In genomic region chr9:113578877-113579269, GRCh38 we compare ENCODE assay signal across 1 cellular context.
TF ChIP-seq lines count a peak whose summit lies in the region.

No MANE protein-coding gene starts in this region.

TF ChIP-seq in K562, 482 proteins besides CTCF, POLR2A, EP300 and RAD21 (continued from another document and continues in another):
- TF ChIP-seq UBTF (IDR thresholded peaks at IDR 0.05; ENCODE audit: borderline replicate concordance in 1 of 2, low read depth in 2 of 2, low read length in 2 of 2) = 0 out of 4 replicates have a peak, but pooled peaks of 1 of the 2 experiments have one; percentile 24
- TF ChIP-seq MAFK (IDR thresholded peaks at IDR 0.05; ENCODE audit: low read length) = peak; percentile 18; the same call in 1 of the 2 replicates
- peak; percentile 34; the same call in 1 of the 2 replicates for TF ChIP-seq ARID1B (IDR thresholded peaks at IDR 0.05)
- no peak for TF ChIP-seq U2AF1 (optimal IDR thresholded peaks at IDR 0.05; ENCODE audit: low read depth, low read length)
- peak; percentile 73 for TF ChIP-seq JUN (IDR thresholded peaks at IDR 0.05; ENCODE audit: borderline replicate concordance, low read depth, low read length)
- no peak for TF ChIP-seq JUN (CRISPR knock-in tag; IDR thresholded peaks at IDR 0.05; ENCODE audit: borderline replicate concordance)
- peak; percentile 76 for TF ChIP-seq FOSL1 (tag; conservative IDR thresholded peaks at IDR 0.05)
- no peak for TF ChIP-seq CBFB (CRISPR knock-in tag; IDR thresholded peaks at IDR 0.05)
- TF ChIP-seq HNRNPK (IDR thresholded peaks at IDR 0.05; ENCODE audit: low read depth, low read length, poor library complexity, severe bottlenecking) = no peak
- peak; percentile 79 for TF ChIP-seq CTBP1 (IDR thresholded peaks at IDR 0.05; ENCODE audit: borderline replicate concordance)
- peak; percentile 34; the same call in 1 of the 2 replicates for TF ChIP-seq ZEB2 (IDR thresholded peaks at IDR 0.05)
- peak; percentile 35; the same call in 1 of the 2 replicates for TF ChIP-seq ELF1 (tag; IDR thresholded peaks at IDR 0.05)
- 0 out of 2 replicates have a peak, but pooled peaks have one; percentile 38 for TF ChIP-seq RNF2 (IDR thresholded peaks at IDR 0.05)
- TF ChIP-seq KHSRP (IDR thresholded peaks at IDR 0.05) = no peak
- peak; percentile 60 for TF ChIP-seq NEUROD1 (IDR thresholded peaks at IDR 0.05; ENCODE audit: borderline replicate concordance, low read depth, low read length, partially characterized antibody)
- TF ChIP-seq NFE2 (IDR thresholded peaks at IDR 0.05; ENCODE audit: low read depth) = peak; percentile 25; the same call in 1 of the 2 replicates
- TF ChIP-seq NR2C2 (CRISPR knock-in tag; IDR thresholded peaks at IDR 0.05) = no peak
- peak; percentile 62; the same call in 1 of the 2 replicates for TF ChIP-seq NR2C2 (tag; IDR thresholded peaks at IDR 0.05)
- peak; percentile 57 for TF ChIP-seq PRDM10 (IDR thresholded peaks at IDR 0.05; ENCODE audit: partially characterized antibody)
- peak; percentile 83 for TF ChIP-seq JUND (IDR thresholded peaks at IDR 0.05; ENCODE audit: borderline replicate concordance, low read depth, low read length)
- peak; percentile 52; the same call in 1 of the 3 replicates for TF ChIP-seq JUND (tag; IDR thresholded peaks at IDR 0.05; ENCODE audit: borderline replicate concordance, low read depth, low read length)
- TF ChIP-seq ETS1 (conservative IDR thresholded peaks at IDR 0.05; ENCODE audit: control insufficient read depth, low read depth, low read length) = 0 out of 2 replicates have a peak, but pooled peaks have one; percentile 18
- TF ChIP-seq CTCFL (IDR thresholded peaks at IDR 0.05; ENCODE audit: borderline replicate concordance, insufficient read depth, low read depth, low read length, poor library complexity, severe bottlenecking) = no peak
- no peak for TF ChIP-seq RREB1 (CRISPR knock-in tag; IDR thresholded peaks at IDR 0.05)
- 0 out of 2 replicates have a peak, but pooled peaks have one; percentile 24 for TF ChIP-seq EGR1 (conservative IDR thresholded peaks at IDR 0.05)
- no peak for TF ChIP-seq ZNF282 (CRISPR knock-in tag; IDR thresholded peaks at IDR 0.05)
